Comparison of ENCODE assay signal across 11 cellular contexts in genomic region chr7:101936223-101936611, GRCh38.
A peak's percentile ranks its signal among the peaks of the same experiment; 100 is the strongest.
DNase-seq lines count a peak whose midpoint lies in the region; ATAC-seq and TF ChIP-seq lines count a peak whose summit lies in the region.
"Had no signal": no experiment of that assay in that cellular context is flagged by ENCODE, and none has a peak within 500 bp of the region (broad histone marks: within the 10 kb centered on the region; RNA-seq: fewer than 3 reads in every experiment).

No MANE protein-coding gene starts in this region.

- ATAC-seq in heart left ventricle (peak in 3 of 4 donors; percentile 16 to 41 (median 40)), omental fat pad (ENCODE audit: low FRiP score) (peak; percentile 74), GM19351 (IDR thresholded peaks at IDR 0.05; ENCODE audit: unreplicated experiment) (no peak)

- H3K27me3 Mint-ChIP-seq in activated T-helper 1 cell treated with anti-CD3 and anti-CD28 coated beads, Interleukin-12 subunit alpha, Interleukin-12 subunit beta, Interleukin-2, Interleukin-4 antibody, amounts not matched to agents 30 ng/mL and 10 ng/mL and 1 ng/mL, durations not matched to agents 14 hours and 24 hours and 36 hours (ENCODE audit: insufficient read depth) = no peaks in the 10 kb centered on the region

- POLR2A ChIA-PET in A673 (lab: Charles Lee; ENCODE audit: low non-redundant PET) = no interaction called here

- DNase-seq in A673 (ENCODE audit: low spot score) (no peak), SJSA1 (ENCODE audit: low read depth in 1 of 2, low spot score in 2 of 2) (no peak), heart left ventricle (peak in 3 of 5 donors; percentile 40 to 50 (median 45)), omental fat pad (ENCODE audit: low spot score) (no peak), activated gamma-delta T cell (lab: John Stamatoyannopoulos, UW) (no peak)
- DNase-seq in stimulated activated naive CD4-positive, alpha-beta T cell treated with Interleukin-2 at 50 U/mL for 16 hours (lab: John Stamatoyannopoulos, UW) = no peak
- no peak for DNase-seq in activated T-helper 1 cell treated with anti-CD3 and anti-CD28 coated beads, Interleukin-12 subunit alpha, Interleukin-12 subunit beta, Interleukin-2, Interleukin-4 antibody, amounts not matched to agents 30 ng/mL and 10 ng/mL and 1 ng/mL, durations not matched to agents 14 hours and 24 hours and 36 hours (ENCODE audit: low spot score)
- DNase-seq: HCEC 1CT, NCI-H1930, SIG-M5 had no signal

- no peak for TF ChIP-seq POLR2A in heart left ventricle (IDR thresholded peaks at IDR 0.05)

- no peaks in the 10 kb centered on the region for H3K9me3 ChIP-seq in A673 (ENCODE audit: low read depth, low read length, poor library complexity, severe bottlenecking)
- no peaks in the 10 kb centered on the region for H3K9me3 ChIP-seq in SJSA1 (replicated peaks)
- no peaks in the 10 kb centered on the region for H3K9me3 ChIP-seq in heart left ventricle

- intact Hi-C loops in A673 (cut with micrococcal nuclease; ENCODE audit: unreplicated experiment) = no loop called here
- intact Hi-C loops in heart left ventricle (cut with DNase I) = loop anchor here in 2 of 10 donors (5.0 to 10.0 kb wide), 2 partner anchors 119 to 121 kb away; partner anchors contain the start of gene CUX1 (in 2 of the 2)
- intact Hi-C loops in activated T-helper 1 cell treated with anti-CD3 and anti-CD28 coated beads, Interleukin-12 subunit alpha, Interleukin-12 subunit beta, Interleukin-2, Interleukin-4 antibody, amounts not matched to agents 30 ng/mL and 10 ng/mL and 1 ng/mL, durations not matched to agents 14 hours and 24 hours and 36 hours (cut with micrococcal nuclease) = no loop called here

- H3K9me3 Mint-ChIP-seq in activated T-helper 1 cell treated with anti-CD3 and anti-CD28 coated beads, Interleukin-12 subunit alpha, Interleukin-12 subunit beta, Interleukin-2, Interleukin-4 antibody, amounts not matched to agents 30 ng/mL and 10 ng/mL and 1 ng/mL, durations not matched to agents 14 hours and 24 hours and 36 hours = no peaks in the 10 kb centered on the region

- H3K4me3 ChIP-seq in A673 (ENCODE audit: low read depth, low read length, poor library complexity, severe bottlenecking) (peak overlapping the region; percentile 33), SJSA1 (peak overlapping the region; percentile 15), heart left ventricle (peak overlapping the region in 11 of 12 donors; percentile 15 to 50 (median 38))

- CTCF ChIA-PET in A673 (lab: Charles Lee) = no interaction called here

- H3K36me3 ChIP-seq in A673 (ENCODE audit: insufficient read depth, low read length, poor library complexity, severe bottlenecking) (no peaks in the 10 kb centered on the region), SJSA1 (peaks cover 8% of the 10 kb centered on the region; the same call in 1 of the 2 replicates), heart left ventricle (no peaks in the 10 kb centered on the region)

- H3K27ac Mint-ChIP-seq in activated T-helper 1 cell treated with anti-CD3 and anti-CD28 coated beads, Interleukin-12 subunit alpha, Interleukin-12 subunit beta, Interleukin-2, Interleukin-4 antibody, amounts not matched to agents 30 ng/mL and 10 ng/mL and 1 ng/mL, durations not matched to agents 14 hours and 24 hours and 36 hours = no peak overlapping the region

- H3K36me3 Mint-ChIP-seq in activated T-helper 1 cell treated with anti-CD3 and anti-CD28 coated beads, Interleukin-12 subunit alpha, Interleukin-12 subunit beta, Interleukin-2, Interleukin-4 antibody, amounts not matched to agents 30 ng/mL and 10 ng/mL and 1 ng/mL, durations not matched to agents 14 hours and 24 hours and 36 hours (ENCODE audit: low read depth) = no peaks in the 10 kb centered on the region

- BruUV-seq in A673 (replicated peaks; lab: Mats Ljungman, UMichigan) = no TSS peak

- H3K27me3 ChIP-seq in A673 (replicated peaks; ENCODE audit: insufficient read depth, low read depth, low read length, poor library complexity) = no peaks in the 10 kb centered on the region
- no peaks in the 10 kb centered on the region for H3K27me3 ChIP-seq in SJSA1 (replicated peaks)
- no peaks in the 10 kb centered on the region for H3K27me3 ChIP-seq in heart left ventricle

- H3K4me3 Mint-ChIP-seq in activated T-helper 1 cell treated with anti-CD3 and anti-CD28 coated beads, Interleukin-12 subunit alpha, Interleukin-12 subunit beta, Interleukin-2, Interleukin-4 antibody, amounts not matched to agents 30 ng/mL and 10 ng/mL and 1 ng/mL, durations not matched to agents 14 hours and 24 hours and 36 hours = no peak overlapping the region

- H3K4me1 ChIP-seq in A673 (ENCODE audit: insufficient read depth, low read length, poor library complexity, severe bottlenecking) = peaks cover 25% of the 10 kb centered on the region
- peaks cover 63% of the 10 kb centered on the region for H3K4me1 ChIP-seq in SJSA1 (replicated peaks)
- H3K4me1 ChIP-seq in heart left ventricle = peaks cover 3 to 59% (median 48%) of the 10 kb centered on the region in 12 donors

- WGBS in heart left ventricle, 4 donors = 7 to 21% (median 16%) methylated on average over 13 of the region's 13 CpGs

- no peaks in the 10 kb centered on the region for H3K4me1 Mint-ChIP-seq in activated T-helper 1 cell treated with anti-CD3 and anti-CD28 coated beads, Interleukin-12 subunit alpha, Interleukin-12 subunit beta, Interleukin-2, Interleukin-4 antibody, amounts not matched to agents 30 ng/mL and 10 ng/mL and 1 ng/mL, durations not matched to agents 14 hours and 24 hours and 36 hours (ENCODE audit: low read depth)

- peak overlapping the region; percentile 13 for H3K27ac ChIP-seq in A673 (ENCODE audit: low read depth, low read length, poor library complexity, severe bottlenecking)
- peak overlapping the region; percentile 85 for H3K27ac ChIP-seq in SJSA1
- peak overlapping the region; percentile 74 to 97 (median 88) for H3K27ac ChIP-seq in heart left ventricle

- TF ChIP-seq CTCF in A673 (conservative IDR thresholded peaks at IDR 0.05; ENCODE audit: low read depth, low read length) (no peak), heart left ventricle (IDR thresholded peaks at IDR 0.05) (no peak), omental fat pad (IDR thresholded peaks at IDR 0.05) (no peak)

Comparison
In these comparisons a context has a peak if more than half of its experiments do, and no peak if none do; other contexts are left out.
1. DNase-seq: peak in heart left ventricle (3 of 5); none in A673 (single experiment), SJSA1 (0 of 2), omental fat pad (single experiment), stimulated activated naive CD4-positive, alpha-beta T cell treated with Interleukin-2 at 50 U/mL for 16 hours (single experiment), activated T-helper 1 cell treated with anti-CD3 and anti-CD28 coated beads, Interleukin-12 subunit alpha, Interleukin-12 subunit beta, Interleukin-2, Interleukin-4 antibody, amounts not matched to agents 30 ng/mL and 10 ng/mL and 1 ng/mL, durations not matched to agents 14 hours and 24 hours and 36 hours (single experiment) and activated gamma-delta T cell (single experiment).
2. H3K27ac ChIP-seq: peak in every context shown above with its lines; median percentile 88 in heart left ventricle; 85 in SJSA1; 13 in A673.
3. Peak in every context shown above with its lines, with median percentiles within 50 percentile points of each other: H3K4me3 ChIP-seq.